Comparison of ENCODE assay signal across 8 cellular contexts in genomic region chr4:105473340-105474109, GRCh38. TPM values are rescaled to one million over a fixed set of nuclear protein-coding genes. Genes with fewer than 3 reads are reported as not detected.
DNase-seq lines count a peak whose midpoint lies in the region; ATAC-seq, FAIRE-seq and TF ChIP-seq lines count a peak whose summit lies in the region.

Gene PPA2 (minus strand): TSS chr4:105474062. CDS start chr4:105474050, 12 bp downstream.

- peak in 1 of 4 donors; percentile 25 for TF ChIP-seq EP300 in upper lobe of left lung (IDR thresholded peaks at IDR 0.05)

- H3K36me3 ChIP-seq in heart right ventricle (no peaks in the 10 kb centered on the region), upper lobe of left lung (no peaks in the 10 kb centered on the region)

- 0% methylated on average over 69 to 73 of the region's 73 CpGs for WGBS in heart right ventricle, 2 donors
- 0% methylated on average over 13 to 23 of the region's 73 CpGs for WGBS in upper lobe of left lung, 2 donors

- TF ChIP-seq CTCF in heart right ventricle (IDR thresholded peaks at IDR 0.05) (no peak), upper lobe of left lung (IDR thresholded peaks at IDR 0.05) (peak in 1 of 6 experiments; percentile 94)

- H3K4me3 ChIP-seq in heart right ventricle, result peak within 1 kb of the TSS; percentile 64 to 97 (median 90)
- peak within 1 kb of the TSS; percentile 66 to 88 (median 85) for H3K4me3 ChIP-seq in upper lobe of left lung

- DNase-seq in GM12891 (ENCODE audit: insufficient read length, low spot score), result peak; percentile 31
- peak; percentile 84 for DNase-seq in NCI-H1092 treated with DMSO at 0.1 percent for 48 hours (lab: John Stamatoyannopoulos, UW)
- DNase-seq in amniotic epithelial cell (ENCODE audit: low read depth), result peak; percentile 86
- peak; percentile 86 to 90 for DNase-seq in heart right ventricle
- DNase-seq in posterior vena cava (ENCODE audit: low spot score), result peak; percentile 97
- DNase-seq in upper lobe of left lung, result peak; percentile 92 to 95

- ATAC-seq in HG02623 (IDR thresholded peaks at IDR 0.05; ENCODE audit: unreplicated experiment), result peak; percentile 86
- ATAC-seq in heart right ventricle, result peak; percentile 95 to 98 (median 96)
- ATAC-seq in upper lobe of left lung (ENCODE audit: low FRiP score in 2 of 2), result peak; percentile 98

- peak; percentile 97 for FAIRE-seq in GM12891 (lab: Jason Lieb, UNC)

- H3K27me3 ChIP-seq in heart right ventricle, result no peaks in the 10 kb centered on the region
- no peaks in the 10 kb centered on the region for H3K27me3 ChIP-seq in upper lobe of left lung

- H3K27ac ChIP-seq in heart right ventricle (peak within 1 kb of the TSS; percentile 95 to 100 (median 98)), upper lobe of left lung (peak within 1 kb of the TSS; percentile 97 to 100 (median 98))

- H3K9me3 ChIP-seq in heart right ventricle, result no peaks in the 10 kb centered on the region
- no peaks in the 10 kb centered on the region for H3K9me3 ChIP-seq in upper lobe of left lung

- intact Hi-C loops in T-helper 1 cell treated with Interleukin-12 subunit alpha and Interleukin-12 subunit beta and Interleukin-4 antibody, amounts not matched to agents 30 ng/mL and 1 ng/mL, for 36 hours (cut with micrococcal nuclease), result loop anchor here (1.0 to 10.0 kb wide), 8 partner anchors 167 to 983 kb away; partner anchors contain the start of genes AIMP1, GSTCD, INTS12 and TBCK
- intact Hi-C loops in heart right ventricle (cut with DNase I) (loop anchor here in 8 of 10 donors (2.0 to 10.0 kb wide), 3 partner anchors 229 to 331 kb away; partner anchors contain the start of gene TET2 (in 5 of the 8)), posterior vena cava (cut with DNase I) (loop anchor here in 1 of 2 donors (5.0 kb wide), 1 partner anchor 326 kb away; the partner anchor contains the start of gene TET2)

- TF ChIP-seq POLR2A in GM12891 (IDR thresholded peaks at IDR 0.05; ENCODE audit: low read depth, low read length) (peak; percentile 59), upper lobe of left lung (IDR thresholded peaks at IDR 0.05) (peak in 3 of 4 donors; percentile 64 to 92 (median 87))

- H3K4me1 ChIP-seq in heart right ventricle (peaks cover 5 to 50% (median 40%) of the 10 kb centered on the region in 9 donors), upper lobe of left lung (peaks cover 24 to 28% (median 25%) of the 10 kb centered on the region in 4 donors)

TF ChIP-seq in GM12891, 5 proteins besides CTCF, POLR2A, EP300 and RAD21:
- TF ChIP-seq POU2F2 (IDR thresholded peaks at IDR 0.05; ENCODE audit: low read depth, low read length), result no peak; the same call in 1 of the 2 replicates
- peak; percentile 61 for TF ChIP-seq TAF1 (IDR thresholded peaks at IDR 0.05; ENCODE audit: low read depth, low read length)
- TF ChIP-seq POLR2AphosphoS5 (IDR thresholded peaks at IDR 0.05; ENCODE audit: low read depth, low read length), result peak; percentile 71; the same call in 1 of the 2 replicates
- no peak for TF ChIP-seq SPI1 (IDR thresholded peaks at IDR 0.05; ENCODE audit: low read depth, low read length)
- TF ChIP-seq PAX5 (IDR thresholded peaks at IDR 0.05; ENCODE audit: insufficient read depth, low read length, severe bottlenecking), result peak; percentile 39

RNA-seq across cellular contexts. Expression of gene PPA2, which starts in this region (rescaled TPM):
- polyA plus RNA-seq in GM12891 (2012; ENCODE audit: low read depth, missing spikeins), result 101 TPM
- total RNA-seq in T-helper 1 cell treated with Interleukin-12 subunit alpha and Interleukin-12 subunit beta and Interleukin-4 antibody, amounts not matched to agents 30 ng/mL and 1 ng/mL, for 36 hours, result 51.2 and 51.3 TPM in 2 replicates
- total RNA-seq in heart right ventricle, result 100 to 1,000 TPM in 3 of 10 donors, 10 to 100 TPM in 7; 67.9 to 105 (median 91.6) TPM
- polyA plus RNA-seq in heart right ventricle, result 100 to 1,000 TPM in 1 of 2 donors, 10 to 100 TPM in 1; 55.2 to 100 TPM
- total RNA-seq in posterior vena cava, result 10 to 100 TPM; 67.2 to 91.3 TPM
- total RNA-seq in upper lobe of left lung, result 100 to 1,000 TPM in 1 of 6 donors, 10 to 100 TPM in 5; 40.9 to 106 (median 60.9) TPM

Comparison
In these comparisons a context has a peak if more than half of its experiments do, and no peak if none do; other contexts are left out.
1. Peak in every context shown above with its lines: DNase-seq, ATAC-seq, H3K4me3 ChIP-seq and H3K27ac ChIP-seq.
2. DNase-seq: peak in every context shown above with its lines; median percentile 97 in posterior vena cava; 94 in upper lobe of left lung; 88 in heart right ventricle; 86 in amniotic epithelial cell; 84 in NCI-H1092 treated with DMSO at 0.1 percent for 48 hours; 31 in GM12891.